8 cellular contexts compared by ENCODE assay signal in the genomic region with DNA sequence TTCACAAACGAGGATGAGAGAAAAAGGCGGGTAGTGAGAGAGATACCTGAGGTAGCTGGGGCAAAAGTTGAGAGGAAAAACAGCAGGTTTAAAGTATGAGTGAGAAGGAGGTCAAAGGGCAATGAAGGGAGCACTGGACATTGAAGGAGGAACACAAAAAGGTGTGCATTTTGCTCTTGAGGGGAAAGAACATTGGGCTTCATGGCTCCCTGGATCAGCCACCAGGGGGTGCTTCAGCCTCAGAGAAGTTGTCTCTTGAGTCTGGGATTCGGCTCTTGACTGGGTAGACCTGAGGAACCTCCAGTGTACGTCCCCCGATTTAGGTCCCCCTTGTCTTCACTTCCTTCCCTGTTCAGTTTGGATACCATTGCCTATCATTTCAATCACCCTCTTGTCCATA.
DNase-seq lines count a peak whose midpoint lies in the region; ATAC-seq and TF ChIP-seq lines count a peak whose summit lies in the region.

No MANE protein-coding gene starts in this region.

- no peaks in the 10 kb centered on the region for H3K36me3 ChIP-seq in Loucy (ENCODE audit: insufficient read depth, low read length)

- H3K4me1 ChIP-seq in Loucy (ENCODE audit: insufficient read depth, low read length, poor library complexity, severe bottlenecking) = peaks cover 8% of the 10 kb centered on the region

- TF ChIP-seq CTCF in GM12864 (IDR thresholded peaks at IDR 0.05; ENCODE audit: low read depth, low read length, missing control alignments) (peak; percentile 86), Loucy (conservative IDR thresholded peaks at IDR 0.05; ENCODE audit: low read length) (peak; percentile 89), nephron (IDR thresholded peaks at IDR 0.05; ENCODE audit: unreplicated experiment in 3 of 3) (peak; percentile 25 to 37 (median 30))

- no peaks in the 10 kb centered on the region for H3K9me2 ChIP-seq in Loucy (replicated peaks; ENCODE audit: low read depth, low read length)

- peak overlapping the region; percentile 31; the same call in 1 of the 2 replicates for H2AFZ ChIP-seq in Loucy (ENCODE audit: low read length)

- no peak overlapping the region for H3K9ac ChIP-seq in Loucy (ENCODE audit: low read depth, low read length, poor library complexity, severe bottlenecking)

- H3K4me1 Mint-ChIP-seq in nephron = peaks cover 27% of the 10 kb centered on the region

- DNase-seq in GM12864 (ENCODE audit: low read depth) = peak; percentile 16
- DNase-seq in activated CD4-positive, CD25-positive, alpha-beta regulatory T cell treated with anti-CD3 and anti-CD28 coated beads, Interleukin-2, amount 50 U/mL, for 72 hours = peak; percentile 43
- no peak for DNase-seq in mesenteric fat pad (ENCODE audit: low spot score)

- H3K9me3 ChIP-seq in Loucy (ENCODE audit: insufficient read depth, low read depth, low read length) = no peaks in the 10 kb centered on the region

- H3K27me3 ChIP-seq in Loucy (ENCODE audit: insufficient read depth, low read length, poor library complexity, severe bottlenecking) = no peaks in the 10 kb centered on the region

- H4K20me1 ChIP-seq in Loucy (ENCODE audit: insufficient read depth, low read length, poor library complexity, severe bottlenecking) = no peaks in the 10 kb centered on the region

- no peaks in the 10 kb centered on the region for H3K79me2 ChIP-seq in Loucy (ENCODE audit: insufficient read depth, low read length)

- H3K27ac Mint-ChIP-seq in nephron = peak overlapping the region in 1 of 3 experiments; percentile 4

- H3K36me3 Mint-ChIP-seq in nephron (ENCODE audit: low read depth) = no peaks in the 10 kb centered on the region

- H3K27me3 Mint-ChIP-seq in nephron (ENCODE audit: low read depth) = peaks cover 3% of the 10 kb centered on the region

- ATAC-seq in esophagus mucosa = peak; percentile 61
- no peak for ATAC-seq in GM21717 (IDR thresholded peaks at IDR 0.05; ENCODE audit: unreplicated experiment)
- no peak for ATAC-seq in GM18520 (IDR thresholded peaks at IDR 0.05; ENCODE audit: unreplicated experiment)

- H3K4me3 Mint-ChIP-seq in nephron = no peak overlapping the region

- H3K4me2 ChIP-seq in Loucy (ENCODE audit: low read depth, low read length, poor library complexity, severe bottlenecking) = no peak overlapping the region

- no peaks in the 10 kb centered on the region for H3K9me3 Mint-ChIP-seq in nephron

- H3F3A ChIP-seq in Loucy (ENCODE audit: low read depth) = no peaks in the 10 kb centered on the region

- H3K4me3 ChIP-seq in GM12864 (ENCODE audit: low read depth, low read length) = no peak overlapping the region
- H3K4me3 ChIP-seq in Loucy (ENCODE audit: low read length, poor library complexity, severe bottlenecking) = no peak overlapping the region

Comparison
In these comparisons a context has a peak if more than half of its experiments do, and no peak if none do; other contexts are left out.
1. CTCF ChIP-seq: peak in every context shown above with its lines; median percentile 89 in Loucy; 86 in GM12864; 30 in nephron.